In the genomic region with DNA sequence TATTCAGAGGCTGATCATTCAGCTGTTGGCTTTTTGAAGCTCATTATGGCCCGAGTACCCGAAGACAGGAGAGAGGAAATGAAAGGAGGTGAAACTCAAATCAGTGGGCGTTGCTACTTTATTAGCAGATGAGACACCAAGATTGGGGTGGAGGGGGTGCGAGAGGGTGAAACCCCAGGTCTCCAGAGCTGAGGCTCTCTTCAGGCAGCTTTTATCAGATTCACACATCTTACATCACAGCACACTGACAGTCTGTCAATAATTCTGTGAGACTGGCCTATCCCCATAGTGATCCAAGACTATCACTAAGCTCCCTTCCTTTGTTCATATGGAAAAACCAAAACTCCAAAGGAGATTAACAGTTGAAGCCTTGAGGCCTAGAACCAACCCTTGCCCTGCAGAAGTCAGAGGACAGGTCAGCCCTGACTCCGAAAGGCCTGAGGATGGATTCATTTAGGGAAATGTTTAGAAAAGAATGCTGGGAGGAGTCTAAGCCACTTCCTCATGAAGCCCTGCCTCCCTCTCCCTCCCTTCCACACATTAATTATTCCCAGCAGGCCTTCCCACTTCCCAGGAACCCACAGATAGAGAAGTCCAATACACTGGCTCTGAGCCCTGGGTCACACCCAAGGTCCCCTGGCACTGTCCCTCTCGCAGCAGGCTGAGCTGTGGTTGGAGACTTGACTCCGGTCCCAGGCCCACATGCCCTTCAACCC, we compare ENCODE assay signal across 8 cellular contexts.
DNase-seq lines count a peak whose midpoint lies in the region; ATAC-seq and TF ChIP-seq lines count a peak whose summit lies in the region.

No MANE protein-coding gene starts in this region.

- peak; percentile 53 for DNase-seq in GM19240 (ENCODE audit: insufficient read length, low spot score)
- DNase-seq in fibroblast of mammary gland (ENCODE audit: low read depth): peak; percentile 63
- DNase-seq in stimulated activated CD4-positive, alpha-beta T cell treated with anti-CD3 and anti-CD28 coated beads, Interleukin-15, amount 100 ng/mL, for 48 hours (ENCODE audit: low read depth in 2 of 2): peak; percentile 20 to 30
- no peak for DNase-seq in NCI-H2081 treated with DMSO at 0.1 percent for 48 hours (lab: John Stamatoyannopoulos, UW)
- DNase-seq in NCI-H187 treated with DMSO at 0.1 percent for 48 hours (lab: John Stamatoyannopoulos, UW): no peak

- TF ChIP-seq CTCF in fibroblast of mammary gland (conservative IDR thresholded peaks at IDR 0.05; ENCODE audit: control insufficient read depth, insufficient read depth, low read depth, low read length): no peak

- ATAC-seq in activated CD4-positive, CD25-positive, alpha-beta regulatory T cell treated with anti-CD3 and anti-CD28 coated beads, Interleukin-2, amount 50 U/mL, for 24 hours: peak; percentile 86 to 90
- no peak for ATAC-seq in GM19455 (IDR thresholded peaks at IDR 0.05; ENCODE audit: unreplicated experiment)
- no peak for ATAC-seq in HG03095 (IDR thresholded peaks at IDR 0.05; ENCODE audit: unreplicated experiment)

- H3K4me3 ChIP-seq in fibroblast of mammary gland (ENCODE audit: control insufficient read depth, low read depth, low read length): no peak overlapping the region

Comparison
In these comparisons a context has a peak if more than half of its experiments do, and no peak if none do; other contexts are left out.
1. DNase-seq: peak in GM19240 (single experiment), fibroblast of mammary gland (single experiment) and stimulated activated CD4-positive, alpha-beta T cell treated with anti-CD3 and anti-CD28 coated beads, Interleukin-15, amount 100 ng/mL, for 48 hours (2 of 2); none in NCI-H2081 treated with DMSO at 0.1 percent for 48 hours (single experiment) and NCI-H187 treated with DMSO at 0.1 percent for 48 hours (single experiment).
2. ATAC-seq: peak in activated CD4-positive, CD25-positive, alpha-beta regulatory T cell treated with anti-CD3 and anti-CD28 coated beads, Interleukin-2, amount 50 U/mL, for 24 hours (2 of 2); none in GM19455 (single experiment) and HG03095 (single experiment).